Comparison of ENCODE assay signal across 1 cellular context in the genomic region with DNA sequence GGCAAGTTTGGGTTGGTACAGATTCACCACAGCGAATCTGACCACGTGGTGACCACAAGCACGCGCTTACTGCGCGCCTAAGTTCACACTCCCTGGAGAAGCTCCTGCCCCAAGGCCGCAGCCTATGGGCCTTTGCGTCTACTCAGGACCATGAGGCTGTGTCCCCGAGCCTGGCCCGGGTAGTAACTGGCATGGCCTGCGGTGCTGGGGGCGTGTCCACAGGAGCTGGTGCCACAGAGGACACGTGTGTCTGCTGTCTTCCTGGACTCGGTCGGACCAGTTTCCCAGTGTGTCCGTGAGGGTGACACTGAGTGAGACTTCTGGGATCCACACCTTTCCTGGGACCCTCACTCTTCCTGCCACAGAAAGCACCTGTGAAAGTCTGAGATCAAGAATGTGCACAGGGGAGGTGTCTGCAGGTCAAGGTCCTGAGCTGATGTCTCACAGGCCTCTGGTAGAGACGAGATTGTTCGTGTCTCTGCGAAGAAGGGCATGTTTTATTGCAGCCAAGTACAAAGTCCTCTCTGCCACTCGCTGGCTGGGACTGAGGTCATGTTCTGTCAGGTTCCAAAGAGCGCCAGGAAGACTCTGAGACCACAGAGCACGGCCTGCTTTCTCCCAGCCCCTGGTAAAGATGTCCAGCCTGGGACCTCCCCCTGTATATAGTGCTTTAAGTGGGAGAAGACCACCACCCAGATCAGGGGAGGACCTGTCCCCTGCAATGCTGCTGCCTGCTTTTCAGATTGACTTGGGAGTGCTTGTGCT.
A peak's percentile ranks its signal among the peaks of the same experiment; 100 is the strongest.
TF ChIP-seq lines count a peak whose summit lies in the region.

No MANE protein-coding gene starts in this region.

TF ChIP-seq in HepG2, 621 proteins besides CTCF, POLR2A, EP300 and RAD21 (continued from another document and continues in another):
- TF ChIP-seq PTBP1 (IDR thresholded peaks at IDR 0.05; ENCODE audit: low read depth, low read length, poor library complexity, severe bottlenecking) (no peak), ATAD3A (CRISPR knock-in tag; IDR thresholded peaks at IDR 0.05) (no peak), NCOA5 (CRISPR knock-in tag; IDR thresholded peaks at IDR 0.05) (no peak), ZNF839 (CRISPR knock-in tag; IDR thresholded peaks at IDR 0.05; ENCODE audit: borderline replicate concordance) (no peak; the same call in 1 of the 2 replicates), ZC3H13 (CRISPR knock-in tag; IDR thresholded peaks at IDR 0.05) (no peak; the same call in 1 of the 2 replicates), FIP1L1 (IDR thresholded peaks at IDR 0.05; ENCODE audit: borderline replicate concordance, insufficient read depth, low read depth, low read length) (no peak), ZNF350 (CRISPR knock-in tag; IDR thresholded peaks at IDR 0.05; ENCODE audit: borderline replicate concordance, low read depth) (no peak), ZNF225 (CRISPR knock-in tag; IDR thresholded peaks at IDR 0.05) (no peak), CSRNP2 (CRISPR knock-in tag; conservative IDR thresholded peaks at IDR 0.05; ENCODE audit: low read depth) (no peak), CEBPZ (IDR thresholded peaks at IDR 0.05; ENCODE audit: low read length) (no peak), TCF12 (IDR thresholded peaks at IDR 0.05) (no peak), TCF12 (CRISPR knock-in tag; IDR thresholded peaks at IDR 0.05) (0 out of 2 replicates have a peak, but pooled peaks have one; percentile 79), ZZZ3 (CRISPR knock-in tag; IDR thresholded peaks at IDR 0.05; ENCODE audit: borderline replicate concordance) (no peak), EHMT2 (IDR thresholded peaks at IDR 0.05; ENCODE audit: borderline replicate concordance, low read depth, low read length) (no peak), HNF1B (CRISPR knock-in tag; IDR thresholded peaks at IDR 0.05) (0 out of 2 replicates have a peak, but pooled peaks have one; percentile 2), SRSF9 (IDR thresholded peaks at IDR 0.05; ENCODE audit: borderline replicate concordance, insufficient read depth, low read depth, low read length, poor library complexity, severe bottlenecking) (no peak), ZNF615 (CRISPR knock-in tag; IDR thresholded peaks at IDR 0.05; ENCODE audit: borderline replicate concordance) (no peak), FLYWCH1 (CRISPR knock-in tag; IDR thresholded peaks at IDR 0.05) (no peak), SRSF1 (optimal IDR thresholded peaks at IDR 0.05; ENCODE audit: low read depth, low read length) (no peak), FOXA3 (CRISPR knock-in tag; IDR thresholded peaks at IDR 0.05) (0 out of 2 replicates have a peak, but pooled peaks have one; percentile 13), BCL3 (CRISPR knock-in tag; IDR thresholded peaks at IDR 0.05) (0 out of 2 replicates have a peak, but pooled peaks have one; percentile 62), ZNF709 (CRISPR knock-in tag; IDR thresholded peaks at IDR 0.05) (peak; percentile 69), ZNF792 (CRISPR knock-in tag; IDR thresholded peaks at IDR 0.05) (peak; percentile 65; the same call in 1 of the 2 replicates), ZNF780A (CRISPR knock-in tag; IDR thresholded peaks at IDR 0.05) (no peak), ELF4 (CRISPR knock-in tag; IDR thresholded peaks at IDR 0.05; ENCODE audit: borderline replicate concordance) (no peak), IRX3 (CRISPR knock-in tag; IDR thresholded peaks at IDR 0.05; ENCODE audit: borderline replicate concordance, low read depth) (no peak), MAFF (IDR thresholded peaks at IDR 0.05; ENCODE audit: low read depth, low read length) (no peak), ZBTB38 (CRISPR knock-in tag; IDR thresholded peaks at IDR 0.05) (peak; percentile 61; the same call in 1 of the 2 replicates), ZNF484 (CRISPR knock-in tag; IDR thresholded peaks at IDR 0.05; ENCODE audit: borderline replicate concordance, low read depth) (no peak), POGK (CRISPR knock-in tag; conservative IDR thresholded peaks at IDR 0.05) (no peak; the same call in 1 of the 2 replicates), EED (CRISPR knock-in tag; IDR thresholded peaks at IDR 0.05) (peak; percentile 15; the same call in 1 of the 2 replicates), ZFX (CRISPR knock-in tag; IDR thresholded peaks at IDR 0.05; ENCODE audit: low read depth) (peak; percentile 79), ZNF691 (CRISPR knock-in tag; IDR thresholded peaks at IDR 0.05; ENCODE audit: borderline replicate concordance, low read depth) (peak; percentile 53; the same call in 1 of the 2 replicates), BORCS8-MEF2B (CRISPR knock-in tag; IDR thresholded peaks at IDR 0.05) (0 out of 2 replicates have a peak, but pooled peaks have one; percentile 66), ZNF180 (CRISPR knock-in tag; IDR thresholded peaks at IDR 0.05; ENCODE audit: borderline replicate concordance, low read depth) (no peak), ONECUT2 (CRISPR knock-in tag; IDR thresholded peaks at IDR 0.05) (no peak), RFXAP (CRISPR knock-in tag; IDR thresholded peaks at IDR 0.05; ENCODE audit: borderline replicate concordance) (0 out of 2 replicates have a peak, but pooled peaks have one; percentile 26), ERF (CRISPR knock-in tag; IDR thresholded peaks at IDR 0.05) (0 out of 2 replicates have a peak, but pooled peaks have one; percentile 59), STAG1 (CRISPR knock-in tag; IDR thresholded peaks at IDR 0.05) (peak; percentile 24; the same call in 1 of the 2 replicates), ZNF337 (CRISPR knock-in tag; IDR thresholded peaks at IDR 0.05; ENCODE audit: borderline replicate concordance, low read depth) (peak; percentile 50; the same call in 1 of the 2 replicates), IKZF1 (IDR thresholded peaks at IDR 0.05) (no peak), TCF7 (IDR thresholded peaks at IDR 0.05; ENCODE audit: low read depth) (0 out of 2 replicates have a peak, but pooled peaks have one; percentile 11), ZNF572 (CRISPR knock-in tag; IDR thresholded peaks at IDR 0.05) (no peak)
- TF ChIP-seq, protein P1, sequence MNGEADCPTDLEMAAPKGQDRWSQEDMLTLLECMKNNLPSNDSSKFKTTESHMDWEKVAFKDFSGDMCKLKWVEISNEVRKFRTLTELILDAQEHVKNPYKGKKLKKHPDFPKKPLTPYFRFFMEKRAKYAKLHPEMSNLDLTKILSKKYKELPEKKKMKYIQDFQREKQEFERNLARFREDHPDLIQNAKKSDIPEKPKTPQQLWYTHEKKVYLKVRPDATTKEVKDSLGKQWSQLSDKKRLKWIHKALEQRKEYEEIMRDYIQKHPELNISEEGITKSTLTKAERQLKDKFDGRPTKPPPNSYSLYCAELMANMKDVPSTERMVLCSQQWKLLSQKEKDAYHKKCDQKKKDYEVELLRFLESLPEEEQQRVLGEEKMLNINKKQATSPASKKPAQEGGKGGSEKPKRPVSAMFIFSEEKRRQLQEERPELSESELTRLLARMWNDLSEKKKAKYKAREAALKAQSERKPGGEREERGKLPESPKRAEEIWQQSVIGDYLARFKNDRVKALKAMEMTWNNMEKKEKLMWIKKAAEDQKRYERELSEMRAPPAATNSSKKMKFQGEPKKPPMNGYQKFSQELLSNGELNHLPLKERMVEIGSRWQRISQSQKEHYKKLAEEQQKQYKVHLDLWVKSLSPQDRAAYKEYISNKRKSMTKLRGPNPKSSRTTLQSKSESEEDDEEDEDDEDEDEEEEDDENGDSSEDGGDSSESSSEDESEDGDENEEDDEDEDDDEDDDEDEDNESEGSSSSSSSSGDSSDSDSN (CRISPR knock-in tag; IDR thresholded peaks at IDR 0.05), result peak; percentile 64; the same call in 1 of the 2 replicates
- TF ChIP-seq, protein P2, sequence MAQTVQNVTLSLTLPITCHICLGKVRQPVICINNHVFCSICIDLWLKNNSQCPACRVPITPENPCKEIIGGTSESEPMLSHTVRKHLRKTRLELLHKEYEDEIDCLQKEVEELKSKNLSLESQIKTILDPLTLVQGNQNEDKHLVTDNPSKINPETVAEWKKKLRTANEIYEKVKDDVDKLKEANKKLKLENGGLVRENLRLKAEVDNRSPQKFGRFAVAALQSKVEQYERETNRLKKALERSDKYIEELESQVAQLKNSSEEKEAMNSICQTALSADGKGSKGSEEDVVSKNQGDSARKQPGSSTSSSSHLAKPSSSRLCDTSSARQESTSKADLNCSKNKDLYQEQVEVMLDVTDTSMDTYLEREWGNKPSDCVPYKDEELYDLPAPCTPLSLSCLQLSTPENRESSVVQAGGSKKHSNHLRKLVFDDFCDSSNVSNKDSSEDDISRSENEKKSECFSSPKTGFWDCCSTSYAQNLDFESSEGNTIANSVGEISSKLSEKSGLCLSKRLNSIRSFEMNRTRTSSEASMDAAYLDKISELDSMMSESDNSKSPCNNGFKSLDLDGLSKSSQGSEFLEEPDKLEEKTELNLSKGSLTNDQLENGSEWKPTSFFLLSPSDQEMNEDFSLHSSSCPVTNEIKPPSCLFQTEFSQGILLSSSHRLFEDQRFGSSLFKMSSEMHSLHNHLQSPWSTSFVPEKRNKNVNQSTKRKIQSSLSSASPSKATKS (CRISPR knock-in tag; IDR thresholded peaks at IDR 0.05), result no peak
